In the genomic region with DNA sequence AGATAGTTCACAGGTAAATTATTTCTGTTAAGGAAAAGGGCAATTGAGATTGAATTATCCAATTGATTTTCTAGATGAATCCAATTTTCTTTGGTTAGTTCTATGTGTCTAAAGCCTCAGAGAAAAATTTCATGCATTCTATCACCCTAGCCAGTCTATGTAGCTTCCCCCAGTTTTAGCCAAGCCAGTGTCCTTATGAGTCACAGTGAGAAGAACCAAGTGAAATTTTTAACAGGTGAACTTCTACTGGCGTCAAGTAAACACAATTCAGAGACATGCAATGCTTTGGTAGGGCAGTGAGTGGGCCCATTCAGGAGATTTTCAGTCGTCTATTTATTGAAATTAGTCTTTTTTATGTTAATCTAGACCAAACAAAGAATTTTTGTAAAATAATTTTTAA, we compare ENCODE assay signal across 31 cellular contexts.
A peak's percentile ranks its signal among the peaks of the same experiment; 100 is the strongest.
DNase-seq lines count a peak whose midpoint lies in the region; ATAC-seq lines count a peak whose summit lies in the region.
"Had no signal": no experiment of that assay in that cellular context is flagged by ENCODE, and none has a peak within 500 bp of the region (broad histone marks: within the 10 kb centered on the region; RNA-seq: fewer than 3 reads in every experiment).

No MANE protein-coding gene starts in this region.

- DNase-seq in dedifferentiated amniotic fluid mesenchymal stem cell (ENCODE audit: extremely low spot score), result no peak
- no peak for DNase-seq in activated gamma-delta T cell treated with Interleukin-2 at 50 U/mL for 16 hours
- DNase-seq: activated CD4-positive, alpha-beta T cell treated with anti-CD3 and anti-CD28 coated beads for 4 hours; amygdala; brain microvascular endothelial cell; CD4-positive, alpha-beta T cell; DND-41; dorsolateral prefrontal cortex; foreskin melanocyte; GF-D8; heart left ventricle; IMR-90; left ventricle myocardium inferior; MV-4-11; NCI-H1436; NCI-H446; NCI-H774; SJCRH30; stimulated activated CD4-positive, alpha-beta T cell treated with anti-CD3 and anti-CD28 coated beads, Interleukin-1b, Interleukin-23, amount 100 ng/mL, for 48 hours; T1000; thyroid gland; uterus; WERI-Rb-1 had no signal

- peak; percentile 51 for ATAC-seq in GM18517 (IDR thresholded peaks at IDR 0.05; ENCODE audit: unreplicated experiment)
- peak; percentile 47 for ATAC-seq in GM21423 (IDR thresholded peaks at IDR 0.05; ENCODE audit: unreplicated experiment)
- ATAC-seq in HG02885 (IDR thresholded peaks at IDR 0.05; ENCODE audit: poor library complexity, unreplicated experiment), result peak; percentile 84
- peak; percentile 83 for ATAC-seq in HG03565 (IDR thresholded peaks at IDR 0.05; ENCODE audit: unreplicated experiment)
- ATAC-seq in GM21367 (IDR thresholded peaks at IDR 0.05; ENCODE audit: unreplicated experiment), result no peak
- no peak for ATAC-seq in GM21526 (IDR thresholded peaks at IDR 0.05; ENCODE audit: low FRiP score, unreplicated experiment)
- ATAC-seq: A549; activated naive CD4-positive, alpha-beta T cell treated with anti-CD3 and anti-CD28 coated beads, Interleukin-2, amount 50 U/mL, for 72 hours; heart left ventricle had no signal

Comparison
In these comparisons a context has a peak if more than half of its experiments do, and no peak if none do; other contexts are left out.
1. ATAC-seq: peak in GM18517 (single experiment), GM21423 (single experiment), HG02885 (single experiment) and HG03565 (single experiment); none in GM21367 (single experiment) and GM21526 (single experiment).